ENCODE assay signal across 12 cellular contexts in genomic region chr19:13089139-13089856, GRCh38. TPM values are rescaled to one million over a fixed set of nuclear protein-coding genes. Genes with fewer than 3 reads are reported as not detected.
DNase-seq lines count a peak whose midpoint lies in the region; ATAC-seq and TF ChIP-seq lines count a peak whose summit lies in the region.
"Had no signal": no experiment of that assay in that cellular context is flagged by ENCODE, and none has a peak within 500 bp of the region (broad histone marks: within the 10 kb centered on the region; RNA-seq: fewer than 3 reads in every experiment).

No MANE protein-coding gene starts in this region.

- intact Hi-C loops in activated CD4-positive, alpha-beta T cell treated with anti-CD3 and anti-CD28 coated beads for 36 hours (cut with DNase I, micrococcal nuclease), result no loop called here
- intact Hi-C loops in PC-3 (cut with micrococcal nuclease), result no loop called here
- intact Hi-C loops in adrenal gland (cut with DNase I), result no loop called here

- no peaks in the 10 kb centered on the region for H3K79me2 ChIP-seq in PC-3 (ENCODE audit: low read length)

- POLR2A ChIA-PET in activated CD4-positive, alpha-beta T cell treated with anti-CD3 and anti-CD28 coated beads for 36 hours (lab: Charles Lee), result no interaction called here
- POLR2A ChIA-PET in PC-3 (lab: Charles Lee; ENCODE audit: unreplicated experiment), result no interaction called here

- peaks cover 5% of the 10 kb centered on the region; the same call in 1 of the 2 replicates for H3K4me1 ChIP-seq in PC-3 (ENCODE audit: insufficient read depth, low read length)
- H3K4me1 ChIP-seq in subcutaneous abdominal adipose tissue (ENCODE audit: control insufficient read depth in 5 of 5, insufficient read depth in 5 of 5, low read length in 5 of 5), result peaks cover 2 to 54% (median 51%) of the 10 kb centered on the region in 5 donors
- peaks cover 0 to 4% of the 10 kb centered on the region in 2 donors for H3K4me1 ChIP-seq in adrenal gland (replicated peaks in 1 of 2)

- no peaks in the 10 kb centered on the region for H3K4me1 Mint-ChIP-seq in activated CD4-positive, alpha-beta T cell treated with anti-CD3 and anti-CD28 coated beads for 36 hours

- no peak overlapping the region for H3K4me2 ChIP-seq in PC-3 (ENCODE audit: low read length)

- peak; percentile 50 for DNase-seq in activated CD4-positive, alpha-beta T cell treated with anti-CD3 and anti-CD28 coated beads for 36 hours
- DNase-seq in activated CD4-positive, alpha-beta T cell treated with anti-CD3 and anti-CD28 coated beads for 1 hour, result no peak
- DNase-seq in PC-3, result peak; percentile 43
- no peak for DNase-seq in fibroblast of mammary gland (ENCODE audit: low read depth)
- DNase-seq in adrenal gland, result no peak
- DNase-seq in HK-2 (ENCODE audit: unreplicated experiment), result no peak
- DNase-seq: DMS79 treated with DMSO at 0.1 percent for 48 hours, spleen had no signal

- CTCF ChIA-PET in activated CD4-positive, alpha-beta T cell treated with anti-CD3 and anti-CD28 coated beads for 36 hours (lab: Charles Lee), result interaction anchor here (0.7 to 2.9 kb wide), 6 partner anchors 20 to 113 kb away, joined by 3 to 9 read pairs (median 4); no protein-coding TSS in a partner anchor
- CTCF ChIA-PET in PC-3 (lab: Charles Lee), result no interaction called here

- H3K9me3 Mint-ChIP-seq in activated CD4-positive, alpha-beta T cell treated with anti-CD3 and anti-CD28 coated beads for 36 hours (ENCODE audit: low read depth), result no peaks in the 10 kb centered on the region
- H3K9me3 Mint-ChIP-seq: activated naive CD4-positive, alpha-beta T cell treated with anti-CD3 and anti-CD28 coated beads, Interleukin-2, amount 50 U/mL, for 72 hours had no signal

- no TSS peak for BruUV-seq in PC-3 (replicated peaks; lab: Mats Ljungman, UMichigan)

- no peak overlapping the region for H2AFZ ChIP-seq in PC-3 (ENCODE audit: low read length)

- H3K9ac ChIP-seq in PC-3 (ENCODE audit: low read length), result no peak overlapping the region
- peak overlapping the region in 2 of 5 donors; percentile 9 to 70 for H3K9ac ChIP-seq in subcutaneous abdominal adipose tissue (ENCODE audit: low read length in 5 of 5)

- peak; percentile 50 for ATAC-seq in activated CD4-positive, alpha-beta T cell treated with anti-CD3 and anti-CD28 coated beads for 36 hours
- ATAC-seq in PC-3, result peak; percentile 28
- no peak for ATAC-seq in HG02588 (IDR thresholded peaks at IDR 0.05; ENCODE audit: unreplicated experiment)

- H3K27me3 Mint-ChIP-seq in activated CD4-positive, alpha-beta T cell treated with anti-CD3 and anti-CD28 coated beads for 36 hours, result no peaks in the 10 kb centered on the region

- 88 to 94% (median 89%) methylated on average over 3 to 5 of the region's 5 CpGs for WGBS in adrenal gland, 4 donors

- no peaks in the 10 kb centered on the region for H3F3A ChIP-seq in PC-3 (ENCODE audit: low read length, unreplicated experiment)

- no peaks in the 10 kb centered on the region for H4K20me1 ChIP-seq in PC-3 (ENCODE audit: low read length)

- H3K4me3 ChIP-seq in PC-3 (ENCODE audit: low read length) (no peak overlapping the region), fibroblast of mammary gland (ENCODE audit: control insufficient read depth, low read depth, low read length) (no peak overlapping the region), subcutaneous abdominal adipose tissue (ENCODE audit: low read depth in 1 of 5, low read length in 5 of 5) (no peak overlapping the region), adrenal gland (no peak overlapping the region)
- H3K4me3 ChIP-seq: spleen had no signal

- H3K4me3 Mint-ChIP-seq in activated CD4-positive, alpha-beta T cell treated with anti-CD3 and anti-CD28 coated beads for 36 hours, result no peak overlapping the region

- H3K27me3 ChIP-seq in PC-3 (ENCODE audit: low read length) (no peaks in the 10 kb centered on the region), subcutaneous abdominal adipose tissue (ENCODE audit: control insufficient read depth in 5 of 5, insufficient read depth in 4 of 5, low read length in 5 of 5) (no peaks in the 10 kb centered on the region), adrenal gland (no peaks in the 10 kb centered on the region)
- H3K27me3 ChIP-seq: spleen had no signal

- TF ChIP-seq POLR2A in adrenal gland (IDR thresholded peaks at IDR 0.05), result no peak

- H3K27ac ChIP-seq in PC-3 (ENCODE audit: low read length) (no peak overlapping the region), subcutaneous abdominal adipose tissue (ENCODE audit: low read depth, low read length) (peak overlapping the region; percentile 63), adrenal gland (peak overlapping the region in 1 of 5 donors; percentile 12)
- H3K27ac ChIP-seq: spleen had no signal

- peaks cover 3% of the 10 kb centered on the region; the same call in 1 of the 2 replicates for H3K36me3 ChIP-seq in PC-3 (ENCODE audit: low read depth, low read length)
- peaks cover 0 to 50% (median 28%) of the 10 kb centered on the region in 5 donors for H3K36me3 ChIP-seq in subcutaneous abdominal adipose tissue (ENCODE audit: control insufficient read depth in 5 of 5, insufficient read depth in 5 of 5, low read length in 5 of 5)
- H3K36me3 ChIP-seq in adrenal gland (replicated peaks in 1 of 2), result no peaks in the 10 kb centered on the region

- no peak overlapping the region for H3K27ac Mint-ChIP-seq in activated CD4-positive, alpha-beta T cell treated with anti-CD3 and anti-CD28 coated beads for 36 hours

- peak; percentile 54 for TF ChIP-seq CTCF in PC-3 (conservative IDR thresholded peaks at IDR 0.05; ENCODE audit: low read depth, low read length)
- peak; percentile 40 for TF ChIP-seq CTCF in fibroblast of mammary gland (conservative IDR thresholded peaks at IDR 0.05; ENCODE audit: control insufficient read depth, insufficient read depth, low read depth, low read length)
- TF ChIP-seq CTCF in adrenal gland (IDR thresholded peaks at IDR 0.05), result peak in 1 of 6 experiments; percentile 20

- H3K9me3 ChIP-seq in PC-3 (ENCODE audit: low read length) (no peaks in the 10 kb centered on the region), subcutaneous abdominal adipose tissue (ENCODE audit: control insufficient read depth in 5 of 5, low read length in 5 of 5) (no peaks in the 10 kb centered on the region), adrenal gland (replicated peaks in 1 of 3) (no peaks in the 10 kb centered on the region)
- H3K9me3 ChIP-seq: spleen had no signal

- no peaks in the 10 kb centered on the region for H3K36me3 Mint-ChIP-seq in activated CD4-positive, alpha-beta T cell treated with anti-CD3 and anti-CD28 coated beads for 36 hours (ENCODE audit: low read depth)
- H3K36me3 Mint-ChIP-seq: activated naive CD4-positive, alpha-beta T cell treated with anti-CD3 and anti-CD28 coated beads, Interleukin-2, amount 50 U/mL, for 72 hours had no signal

- H3K9me2 ChIP-seq in PC-3 (replicated peaks; ENCODE audit: low read length), result no peaks in the 10 kb centered on the region

RNA-seq across cellular contexts. Expression of gene LYL1, which starts 13.4 kb away (rescaled TPM):
- 1 to 10 TPM; 2.0 to 2.5 TPM for total RNA-seq in activated CD4-positive, alpha-beta T cell treated with anti-CD3 and anti-CD28 coated beads for 36 hours
- 3.3 and 12.0 TPM in 2 replicates for total RNA-seq in PC-3 (2014; rRNA removed)
- 10 to 100 TPM in 5 of 8 donors, 1 to 10 TPM in 3; 4.3 to 22.5 (median 13.2) TPM for total RNA-seq in adrenal gland
- 10 to 100 TPM in 1 of 3 donors, 1 to 10 TPM in 1, under 1 TPM in 1; 0.38 to 18.7 (median 7.9) TPM for polyA plus RNA-seq in adrenal gland
- total RNA-seq: LHCN-M2 had no signal

RNA-seq across cellular contexts. Expression of gene TRMT1, which starts 27.2 kb away (rescaled TPM):
- total RNA-seq in activated CD4-positive, alpha-beta T cell treated with anti-CD3 and anti-CD28 coated beads for 36 hours, result 10 to 100 TPM; 73.0 to 96.1 TPM
- total RNA-seq in PC-3 (2014; rRNA removed) (91.8 and 117 TPM in 2 replicates), adrenal gland (10 to 100 TPM; 13.4 to 48.0 (median 35.4) TPM)
- 100 to 1,000 TPM in 2 of 3 donors, 10 to 100 TPM in 1; 15.5 to 229 (median 120) TPM for polyA plus RNA-seq in adrenal gland

RNA-seq across cellular contexts. Expression of gene NACC1, which starts 28.8 kb away (rescaled TPM):
- 10 to 100 TPM; 77.5 to 84.5 TPM for total RNA-seq in activated CD4-positive, alpha-beta T cell treated with anti-CD3 and anti-CD28 coated beads for 36 hours
- 266 and 337 TPM in 2 replicates for total RNA-seq in PC-3 (2014; rRNA removed)
- 10 to 100 TPM; 26.7 to 67.0 (median 48.0) TPM for total RNA-seq in adrenal gland
- 10 to 100 TPM; 12.4 to 47.7 (median 14.8) TPM for polyA plus RNA-seq in adrenal gland

Comparison
In these comparisons a context has a peak if more than half of its experiments do, and no peak if none do; other contexts are left out.
1. DNase-seq: peak in activated CD4-positive, alpha-beta T cell treated with anti-CD3 and anti-CD28 coated beads for 36 hours (single experiment) and PC-3 (single experiment); none in activated CD4-positive, alpha-beta T cell treated with anti-CD3 and anti-CD28 coated beads for 1 hour (single experiment), fibroblast of mammary gland (single experiment), adrenal gland (0 of 7) and HK-2 (single experiment).